8 cellular contexts compared by ENCODE assay signal in genomic region chr11:45092901-45093760, GRCh38. TPM values are rescaled to one million over a fixed set of nuclear protein-coding genes. Genes with fewer than 3 reads are reported as not detected.
DNase-seq lines count a peak whose midpoint lies in the region; ATAC-seq and TF ChIP-seq lines count a peak whose summit lies in the region.

No MANE protein-coding gene starts in this region.

- DNase-seq in H9 (peak; percentile 18), PC-3 (peak; percentile 91), chondrocyte (ENCODE audit: low spot score) (no peak), renal cortical epithelial cell (ENCODE audit: low read depth) (peak; percentile 73), inferior parietal cortex (ENCODE audit: extremely low spot score) (no peak), GM10266 (ENCODE audit: extremely low spot score) (no peak)

- POLR2A ChIA-PET in PC-3 (lab: Charles Lee; ENCODE audit: unreplicated experiment) = no interaction called here

- H3K4me1 ChIP-seq in H9 (ENCODE audit: insufficient read depth, low read length) (peaks cover 2% of the 10 kb centered on the region; the same call in 1 of the 2 replicates), PC-3 (ENCODE audit: insufficient read depth, low read length) (peaks cover 43% of the 10 kb centered on the region)

- H3K56ac ChIP-seq in H9 (ENCODE audit: insufficient read length, low read depth, low read length) = no peak overlapping the region

- H3K4me1 Mint-ChIP-seq in H9 (peaks cover 38 to 47% of the 10 kb centered on the region in 2 experiments), chondrocyte (ENCODE audit: low read depth) (peaks cover 61% of the 10 kb centered on the region)

- H4K5ac ChIP-seq in H9 (ENCODE audit: insufficient read length, low read depth, low read length) = no peak overlapping the region

- peak overlapping the region; percentile 33 for H3K18ac ChIP-seq in H9 (ENCODE audit: insufficient read length, low read depth, low read length)

- H4K91ac ChIP-seq in H9 (ENCODE audit: insufficient read length, low read depth, low read length) = no peak overlapping the region

- H3K9me3 Mint-ChIP-seq in H9 (no peaks in the 10 kb centered on the region), chondrocyte (ENCODE audit: low read depth) (no peaks in the 10 kb centered on the region)

- no peak overlapping the region for H3K4me3 ChIP-seq in PC-3 (ENCODE audit: low read length)

- H3K4me2 ChIP-seq in H9 (ENCODE audit: insufficient read depth, insufficient read length, low read length) (no peak overlapping the region), PC-3 (ENCODE audit: low read length) (peak overlapping the region; percentile 75)

- H4K8ac ChIP-seq in H9 (replicated peaks; ENCODE audit: insufficient read length, low read depth, low read length) = no peak overlapping the region

- H3K36me3 Mint-ChIP-seq in H9 (ENCODE audit: insufficient read depth in 1 of 3, low read depth in 3 of 3) = no peaks in the 10 kb centered on the region
- peaks cover 3% of the 10 kb centered on the region for H3K36me3 Mint-ChIP-seq in chondrocyte (ENCODE audit: low read depth)

- no peak overlapping the region for H2BK5ac ChIP-seq in H9 (ENCODE audit: insufficient read length, low read length)

- no peaks in the 10 kb centered on the region for H3K79me2 ChIP-seq in H9 (ENCODE audit: insufficient read depth, low read length)
- H3K79me2 ChIP-seq in PC-3 (ENCODE audit: low read length) = no peaks in the 10 kb centered on the region

- BruUV-seq in PC-3 (replicated peaks; lab: Mats Ljungman, UMichigan) = no TSS peak

- TF ChIP-seq CTCF in H9 (conservative IDR thresholded peaks at IDR 0.05) = no peak
- TF ChIP-seq CTCF in PC-3 (conservative IDR thresholded peaks at IDR 0.05; ENCODE audit: low read depth, low read length) = no peak
- no peak for TF ChIP-seq CTCF in chondrocyte (IDR thresholded peaks at IDR 0.05)
- no peak for TF ChIP-seq CTCF in GM10266 (IDR thresholded peaks at IDR 0.05; ENCODE audit: control insufficient read depth, insufficient read depth, low read depth, missing control alignments)

- H3K4ac ChIP-seq in H9 (ENCODE audit: low read depth, low read length) = no peak overlapping the region

- no peaks in the 10 kb centered on the region; the same call in 1 of the 2 replicates for H3K9me2 ChIP-seq in PC-3 (replicated peaks; ENCODE audit: low read length)

- H3K27ac ChIP-seq in H9 (ENCODE audit: insufficient read length, low read depth, low read length) = no peak overlapping the region
- H3K27ac ChIP-seq in PC-3 (ENCODE audit: low read length) = peak overlapping the region; percentile 70

- H2BK12ac ChIP-seq in H9 (ENCODE audit: insufficient read length, low read depth, low read length) = no peak overlapping the region

- H3T11ph ChIP-seq in H9 (ENCODE audit: low read length) = no peak overlapping the region

- H2AK5ac ChIP-seq in H9 (ENCODE audit: insufficient read length, low read length) = no peak overlapping the region

- intact Hi-C loops in PC-3 (cut with micrococcal nuclease) = no loop called here

- H3K36me3 ChIP-seq in PC-3 (ENCODE audit: low read depth, low read length) = no peaks in the 10 kb centered on the region

- no peaks in the 10 kb centered on the region for H3K79me1 ChIP-seq in H9 (ENCODE audit: insufficient read depth, low read depth, low read length, poor library complexity, severe bottlenecking)

- no peaks in the 10 kb centered on the region for H4K20me1 ChIP-seq in H9 (ENCODE audit: control insufficient read depth, insufficient read depth, insufficient read length)
- H4K20me1 ChIP-seq in PC-3 (ENCODE audit: low read length) = no peaks in the 10 kb centered on the region

- WGBS in H9 (ENCODE audit: extremely low coverage, insufficient read length, low lambda C conversion rate) = no CpG with 5 or more reads among the region's 15 CpGs

- H3K14ac ChIP-seq in H9 (ENCODE audit: insufficient read depth, low read length) = 0 out of 2 replicates have a peak overlapping the region, but pooled peaks have one; percentile 24

- H3K9me3 ChIP-seq in H9 (ENCODE audit: control insufficient read depth, low read depth, low read length) = no peaks in the 10 kb centered on the region
- H3K9me3 ChIP-seq in PC-3 (ENCODE audit: low read length) = no peaks in the 10 kb centered on the region

- peaks cover 9% of the 10 kb centered on the region for H3K27me3 Mint-ChIP-seq in H9 (ENCODE audit: low read depth)
- peaks cover 6% of the 10 kb centered on the region for H3K27me3 Mint-ChIP-seq in chondrocyte (ENCODE audit: low read depth)

- H3K27ac Mint-ChIP-seq in H9 (peak overlapping the region in 1 of 3 experiments; percentile 95; a peak in 2 of 7 replicates), chondrocyte (ENCODE audit: unreplicated experiment) (peak overlapping the region; percentile 82)

- H3F3A ChIP-seq in PC-3 (ENCODE audit: low read length, unreplicated experiment) = no peaks in the 10 kb centered on the region

- H3K23ac ChIP-seq in H9 (ENCODE audit: insufficient read length, low read depth, low read length) = no peak overlapping the region

- H3K4me3 Mint-ChIP-seq in H9 (peak overlapping the region in 1 of 2 experiments; percentile 23; a peak in 1 of 5 replicates), chondrocyte (ENCODE audit: unreplicated experiment) (no peak overlapping the region)

- H2AFZ ChIP-seq in H9 (ENCODE audit: low read length) (no peak overlapping the region), PC-3 (ENCODE audit: low read length) (no peak overlapping the region)

- CTCF ChIA-PET in PC-3 (lab: Charles Lee) = interaction anchor here (0.5 to 0.6 kb wide), 3 partner anchors 11 to 166 kb away, joined by 3 read pairs; no protein-coding TSS in a partner anchor

- no peak overlapping the region for H3K9ac ChIP-seq in H9 (ENCODE audit: extremely low read depth, insufficient read length, low read length)
- peak overlapping the region; percentile 19; the same call in 1 of the 2 replicates for H3K9ac ChIP-seq in PC-3 (ENCODE audit: low read length)

- H3K27me3 ChIP-seq in H9 (ENCODE audit: insufficient read depth, low read length) (no peaks in the 10 kb centered on the region), PC-3 (ENCODE audit: low read length) (no peaks in the 10 kb centered on the region)

- H3K23me2 ChIP-seq in H9 (ENCODE audit: insufficient read length, low read depth, low read length, poor library complexity, severe bottlenecking) = no peaks in the 10 kb centered on the region

- peak; percentile 70 for ATAC-seq in PC-3
- ATAC-seq in GM21786 (IDR thresholded peaks at IDR 0.05; ENCODE audit: unreplicated experiment) = no peak
- ATAC-seq in GM21390 (IDR thresholded peaks at IDR 0.05; ENCODE audit: unreplicated experiment) = no peak

- H2BK20ac ChIP-seq in H9 (ENCODE audit: low read depth, low read length, poor library complexity, severe bottlenecking) = no peak overlapping the region

- no peak overlapping the region for H2BK120ac ChIP-seq in H9 (ENCODE audit: low read depth, low read length, poor library complexity, severe bottlenecking)

- H2BK15ac ChIP-seq in H9 (ENCODE audit: low read depth, low read length) = no peak overlapping the region

RNA-seq across cellular contexts. Expression of gene PRDM11, which starts 53.3 kb away (rescaled TPM):
- total RNA-seq in H9 (2021) (11.5 and 12.0 TPM in 2 replicates), PC-3 (2014; rRNA removed) (5.0 and 6.3 TPM in 2 replicates), chondrocyte (32.9 to 35.1 TPM (median 35.0 TPM) in 3 replicates), renal cortical epithelial cell (2.3 and 10.1 TPM in 2 replicates)

Comparison
In these comparisons a context has a peak if more than half of its experiments do, and no peak if none do; other contexts are left out.
1. DNase-seq: peak in H9 (single experiment), PC-3 (single experiment) and renal cortical epithelial cell (single experiment); none in chondrocyte (single experiment), inferior parietal cortex (single experiment) and GM10266 (single experiment).